1 cellular context compared by ENCODE assay signal in the genomic region with DNA sequence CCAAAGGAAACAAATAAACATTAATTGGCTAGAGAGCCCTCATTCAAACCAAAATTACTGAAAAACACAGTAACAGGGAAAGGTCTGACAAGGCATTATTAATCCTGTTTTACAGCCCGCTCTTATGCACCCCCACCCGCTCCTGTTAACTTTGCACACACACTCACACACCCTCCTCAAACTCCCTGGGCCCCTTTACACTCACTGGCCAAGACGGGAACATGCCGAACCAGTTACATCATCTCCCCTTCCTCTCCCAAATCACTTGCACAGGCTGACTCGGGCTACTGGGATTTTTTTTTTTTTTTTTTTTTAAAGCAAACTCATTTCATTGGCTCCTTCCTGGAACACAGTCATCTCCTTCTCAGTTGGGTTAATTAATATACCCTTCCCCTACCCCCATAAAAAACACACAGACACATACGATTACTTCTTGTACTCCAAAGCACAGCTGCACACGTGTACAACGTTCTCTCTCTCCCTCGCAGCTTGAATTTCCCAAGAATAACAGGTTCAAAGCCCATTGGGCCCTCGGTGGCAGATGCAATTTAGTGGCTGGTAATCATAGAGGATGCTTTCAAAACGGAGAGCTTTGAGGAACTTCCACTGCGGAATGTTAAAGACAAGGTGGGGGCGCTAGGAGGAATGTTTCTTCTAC.
TF ChIP-seq lines count a peak whose summit lies in the region.

No MANE protein-coding gene starts in this region.

TF ChIP-seq in HepG2, 621 proteins besides CTCF, POLR2A, EP300 and RAD21 (continued from another document):
- TF ChIP-seq, protein P1, sequence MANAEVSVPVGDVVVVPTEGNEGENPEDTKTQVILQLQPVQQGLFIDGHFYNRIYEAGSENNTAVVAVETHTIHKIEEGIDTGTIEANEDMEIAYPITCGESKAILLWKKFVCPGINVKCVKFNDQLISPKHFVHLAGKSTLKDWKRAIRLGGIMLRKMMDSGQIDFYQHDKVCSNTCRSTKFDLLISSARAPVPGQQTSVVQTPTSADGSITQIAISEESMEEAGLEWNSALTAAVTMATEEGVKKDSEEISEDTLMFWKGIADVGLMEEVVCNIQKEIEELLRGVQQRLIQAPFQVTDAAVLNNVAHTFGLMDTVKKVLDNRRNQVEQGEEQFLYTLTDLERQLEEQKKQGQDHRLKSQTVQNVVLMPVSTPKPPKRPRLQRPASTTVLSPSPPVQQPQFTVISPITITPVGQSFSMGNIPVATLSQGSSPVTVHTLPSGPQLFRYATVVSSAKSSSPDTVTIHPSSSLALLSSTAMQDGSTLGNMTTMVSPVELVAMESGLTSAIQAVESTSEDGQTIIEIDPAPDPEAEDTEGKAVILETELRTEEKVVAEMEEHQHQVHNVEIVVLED (CRISPR knock-in tag; IDR thresholded peaks at IDR 0.05; ENCODE audit: borderline replicate concordance) = no peak
- TF ChIP-seq, protein P2, sequence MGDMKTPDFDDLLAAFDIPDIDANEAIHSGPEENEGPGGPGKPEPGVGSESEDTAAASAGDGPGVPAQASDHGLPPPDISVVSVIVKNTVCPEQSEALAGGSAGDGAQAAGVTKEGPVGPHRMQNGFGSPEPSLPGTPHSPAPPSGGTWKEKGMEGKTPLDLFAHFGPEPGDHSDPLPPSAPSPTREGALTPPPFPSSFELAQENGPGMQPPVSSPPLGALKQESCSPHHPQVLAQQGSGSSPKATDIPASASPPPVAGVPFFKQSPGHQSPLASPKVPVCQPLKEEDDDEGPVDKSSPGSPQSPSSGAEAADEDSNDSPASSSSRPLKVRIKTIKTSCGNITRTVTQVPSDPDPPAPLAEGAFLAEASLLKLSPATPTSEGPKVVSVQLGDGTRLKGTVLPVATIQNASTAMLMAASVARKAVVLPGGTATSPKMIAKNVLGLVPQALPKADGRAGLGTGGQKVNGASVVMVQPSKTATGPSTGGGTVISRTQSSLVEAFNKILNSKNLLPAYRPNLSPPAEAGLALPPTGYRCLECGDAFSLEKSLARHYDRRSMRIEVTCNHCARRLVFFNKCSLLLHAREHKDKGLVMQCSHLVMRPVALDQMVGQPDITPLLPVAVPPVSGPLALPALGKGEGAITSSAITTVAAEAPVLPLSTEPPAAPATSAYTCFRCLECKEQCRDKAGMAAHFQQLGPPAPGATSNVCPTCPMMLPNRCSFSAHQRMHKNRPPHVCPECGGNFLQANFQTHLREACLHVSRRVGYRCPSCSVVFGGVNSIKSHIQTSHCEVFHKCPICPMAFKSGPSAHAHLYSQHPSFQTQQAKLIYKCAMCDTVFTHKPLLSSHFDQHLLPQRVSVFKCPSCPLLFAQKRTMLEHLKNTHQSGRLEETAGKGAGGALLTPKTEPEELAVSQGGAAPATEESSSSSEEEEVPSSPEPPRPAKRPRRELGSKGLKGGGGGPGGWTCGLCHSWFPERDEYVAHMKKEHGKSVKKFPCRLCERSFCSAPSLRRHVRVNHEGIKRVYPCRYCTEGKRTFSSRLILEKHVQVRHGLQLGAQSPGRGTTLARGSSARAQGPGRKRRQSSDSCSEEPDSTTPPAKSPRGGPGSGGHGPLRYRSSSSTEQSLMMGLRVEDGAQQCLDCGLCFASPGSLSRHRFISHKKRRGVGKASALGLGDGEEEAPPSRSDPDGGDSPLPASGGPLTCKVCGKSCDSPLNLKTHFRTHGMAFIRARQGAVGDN (CRISPR knock-in tag; IDR thresholded peaks at IDR 0.05) = no peak
- TF ChIP-seq ZSCAN31 (CRISPR knock-in tag; IDR thresholded peaks at IDR 0.05; ENCODE audit: low read depth) (no peak), MBD4 (IDR thresholded peaks at IDR 0.05; ENCODE audit: borderline replicate concordance, low read length) (no peak), ZNF788 (CRISPR knock-in tag; IDR thresholded peaks at IDR 0.05; ENCODE audit: borderline replicate concordance) (no peak), SIX1 (CRISPR knock-in tag; IDR thresholded peaks at IDR 0.05; ENCODE audit: borderline replicate concordance) (no peak), ZFP90 (CRISPR knock-in tag; IDR thresholded peaks at IDR 0.05; ENCODE audit: borderline replicate concordance) (no peak)
- TF ChIP-seq, protein P3, sequence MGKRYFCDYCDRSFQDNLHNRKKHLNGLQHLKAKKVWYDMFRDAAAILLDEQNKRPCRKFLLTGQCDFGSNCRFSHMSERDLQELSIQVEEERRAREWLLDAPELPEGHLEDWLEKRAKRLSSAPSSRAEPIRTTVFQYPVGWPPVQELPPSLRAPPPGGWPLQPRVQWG (CRISPR knock-in tag; IDR thresholded peaks at IDR 0.05; ENCODE audit: borderline replicate concordance, low read depth) = no peak
- TF ChIP-seq, protein P4, sequence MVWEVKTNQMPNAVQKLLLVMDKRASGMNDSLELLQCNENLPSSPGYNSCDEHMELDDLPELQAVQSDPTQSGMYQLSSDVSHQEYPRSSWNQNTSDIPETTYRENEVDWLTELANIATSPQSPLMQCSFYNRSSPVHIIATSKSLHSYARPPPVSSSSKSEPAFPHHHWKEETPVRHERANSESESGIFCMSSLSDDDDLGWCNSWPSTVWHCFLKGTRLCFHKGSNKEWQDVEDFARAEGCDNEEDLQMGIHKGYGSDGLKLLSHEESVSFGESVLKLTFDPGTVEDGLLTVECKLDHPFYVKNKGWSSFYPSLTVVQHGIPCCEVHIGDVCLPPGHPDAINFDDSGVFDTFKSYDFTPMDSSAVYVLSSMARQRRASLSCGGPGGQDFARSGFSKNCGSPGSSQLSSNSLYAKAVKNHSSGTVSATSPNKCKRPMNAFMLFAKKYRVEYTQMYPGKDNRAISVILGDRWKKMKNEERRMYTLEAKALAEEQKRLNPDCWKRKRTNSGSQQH (CRISPR knock-in tag; IDR thresholded peaks at IDR 0.05; ENCODE audit: low read depth) = no peak
